In genomic region chr10:110263164-110263563, GRCh38 we compare ENCODE assay signal across 30 cellular contexts. TPM values are rescaled to one million over a fixed set of nuclear protein-coding genes. Genes with fewer than 3 reads are reported as not detected.
DNase-seq lines count a peak whose midpoint lies in the region; ATAC-seq, FAIRE-seq and TF ChIP-seq lines count a peak whose summit lies in the region.
"Had no signal": no experiment of that assay in that cellular context is flagged by ENCODE, and none has a peak within 500 bp of the region (broad histone marks: within the 10 kb centered on the region; RNA-seq: fewer than 3 reads in every experiment).

No MANE protein-coding gene starts in this region.

- no peak overlapping the region for H3K27ac Mint-ChIP-seq in activated T-cell treated with anti-CD3 and anti-CD28 coated beads, Interleukin-2, amount 50 U/mL, for 24 hours
- no peak overlapping the region for H3K27ac Mint-ChIP-seq in activated naive CD4-positive, alpha-beta T cell treated with anti-CD3 and anti-CD28 coated beads, Interleukin-2, amount 50 U/mL, for 72 hours
- H3K27ac Mint-ChIP-seq: activated naive CD4-positive, alpha-beta T cell treated with anti-CD3 and anti-CD28 coated beads for 36 hours; activated T-helper 1 cell treated with anti-CD3 and anti-CD28 coated beads, Interleukin-12 subunit alpha, Interleukin-12 subunit beta, Interleukin-2, Interleukin-4 antibody, amounts not matched to agents 30 ng/mL and 10 ng/mL and 1 ng/mL, durations not matched to agents 14 hours and 24 hours and 36 hours; nephron progenitor cell; stimulated activated memory B cell treated with anti-CD40 and anti-IgM and Interleukin-4, amounts not matched to agents 10 μg/mL and 1 μg/mL and 100 μg/mL, for 72 hours had no signal

- H3K4me3 Mint-ChIP-seq in activated T-cell treated with anti-CD3 and anti-CD28 coated beads, Interleukin-2, amount 50 U/mL, for 24 hours: no peak overlapping the region
- H3K4me3 Mint-ChIP-seq: activated naive CD4-positive, alpha-beta T cell treated with anti-CD3 and anti-CD28 coated beads for 36 hours; activated T-helper 1 cell treated with anti-CD3 and anti-CD28 coated beads, Interleukin-12 subunit alpha, Interleukin-12 subunit beta, Interleukin-2, Interleukin-4 antibody, amounts not matched to agents 30 ng/mL and 10 ng/mL and 1 ng/mL, durations not matched to agents 14 hours and 24 hours and 36 hours; nephron progenitor cell; stimulated activated memory B cell treated with anti-CD40 and anti-IgM and Interleukin-4, amounts not matched to agents 10 μg/mL and 1 μg/mL and 100 μg/mL, for 72 hours had no signal

- no peaks in the 10 kb centered on the region for H3K27me3 Mint-ChIP-seq in activated T-cell treated with anti-CD3 and anti-CD28 coated beads, Interleukin-2, amount 50 U/mL, for 24 hours
- H3K27me3 Mint-ChIP-seq: stimulated activated memory B cell treated with anti-CD40 and anti-IgM and Interleukin-4, amounts not matched to agents 10 μg/mL and 1 μg/mL and 100 μg/mL, for 72 hours had no signal

- DNase-seq in left ventricle myocardium superior (no peak), Right ventricle myocardium superior (no peak), right atrium auricular region (ENCODE audit: low spot score) (no peak), skeletal muscle cell (ENCODE audit: low read depth) (peak; percentile 17), D721Med (ENCODE audit: insufficient read length, low spot score) (no peak)
- no peak for DNase-seq in activated T-cell treated with anti-CD3 and anti-CD28 coated beads, Interleukin-2, amount 50 U/mL, for 24 hours
- no peak for DNase-seq in activated naive CD4-positive, alpha-beta T cell treated with anti-CD3 and anti-CD28 coated beads, Interleukin-2, amount 50 U/mL, for 72 hours (ENCODE audit: low spot score in 2 of 2)
- DNase-seq: activated CD4-positive, alpha-beta T cell treated with anti-CD3 and anti-CD28 coated beads, Interleukin-2, amount 50 U/mL, for 48 hours; activated CD4-positive, CD25-positive, alpha-beta regulatory T cell; activated naive CD4-positive, alpha-beta T cell treated with anti-CD3 and anti-CD28 coated beads for 36 hours; amniotic stem cell; dermis blood vessel endothelial cell; DMS53; lower lobe of right lung; mucosa of descending colon; NCI-H1092 treated with DMSO at 0.1 percent for 48 hours; NCI-H187; NCI-H69; nephron progenitor cell; ovary; Peyer's patch; stimulated activated CD4-positive, alpha-beta T cell treated with anti-CD3 and anti-CD28 coated beads, Interleukin-4, amount 100 ng/mL, for 24 hours had no signal

- no peaks in the 10 kb centered on the region for H3K9me3 ChIP-seq in right atrium auricular region
- H3K9me3 ChIP-seq: BLaER1, lower lobe of right lung, mucosa of descending colon, ovary, Peyer's patch, suprapubic skin had no signal

- FAIRE-seq in D721Med (lab: Jason Lieb, UNC): no peak
- FAIRE-seq: endometrium, G401.6, islet of Langerhans had no signal

- H3K36me3 ChIP-seq in right atrium auricular region: no peaks in the 10 kb centered on the region
- H3K36me3 ChIP-seq: BLaER1, lower lobe of right lung, ovary, Peyer's patch, suprapubic skin had no signal

- peaks cover 0 to 67% of the 10 kb centered on the region in 2 donors for H3K4me1 ChIP-seq in right atrium auricular region
- H3K4me1 ChIP-seq: Peyer's patch had no signal

- no peaks in the 10 kb centered on the region for H3K9me3 Mint-ChIP-seq in activated T-cell treated with anti-CD3 and anti-CD28 coated beads, Interleukin-2, amount 50 U/mL, for 24 hours
- no peaks in the 10 kb centered on the region for H3K9me3 Mint-ChIP-seq in activated naive CD4-positive, alpha-beta T cell treated with anti-CD3 and anti-CD28 coated beads, Interleukin-2, amount 50 U/mL, for 72 hours
- H3K9me3 Mint-ChIP-seq: activated naive CD4-positive, alpha-beta T cell treated with anti-CD3 and anti-CD28 coated beads for 36 hours; activated T-helper 1 cell treated with anti-CD3 and anti-CD28 coated beads, Interleukin-12 subunit alpha, Interleukin-12 subunit beta, Interleukin-2, Interleukin-4 antibody, amounts not matched to agents 30 ng/mL and 10 ng/mL and 1 ng/mL, durations not matched to agents 14 hours and 24 hours and 36 hours; nephron progenitor cell; stimulated activated memory B cell treated with anti-CD40 and anti-IgM and Interleukin-4, amounts not matched to agents 10 μg/mL and 1 μg/mL and 100 μg/mL, for 72 hours had no signal

- H3K27ac ChIP-seq in right atrium auricular region: peak overlapping the region; percentile 63 to 76
- H3K27ac ChIP-seq: BLaER1, lower lobe of right lung, ovary, suprapubic skin had no signal

- intact Hi-C loops in left ventricle myocardium superior (cut with micrococcal nuclease) (no loop called here), Right ventricle myocardium superior (cut with DNase I) (no loop called here)

- peak; percentile 17 for ATAC-seq in left ventricle myocardium superior
- ATAC-seq in Right ventricle myocardium superior (ENCODE audit: poor library complexity): no peak
- no peak for ATAC-seq in HG03439 (IDR thresholded peaks at IDR 0.05; ENCODE audit: unreplicated experiment)
- no peak for ATAC-seq in activated naive CD4-positive, alpha-beta T cell treated with anti-CD3 and anti-CD28 coated beads, Interleukin-2, amount 50 U/mL, for 72 hours
- ATAC-seq: mucosa of descending colon; stimulated activated memory B cell treated with anti-CD40 and anti-IgM and Interleukin-4, amounts not matched to agents 10 μg/mL and 1 μg/mL and 100 μg/mL, for 72 hours had no signal

- no peaks in the 10 kb centered on the region for H3K27me3 ChIP-seq in right atrium auricular region
- H3K27me3 ChIP-seq: BLaER1, ovary, Peyer's patch, suprapubic skin had no signal

- no peak for TF ChIP-seq CTCF in right atrium auricular region (IDR thresholded peaks at IDR 0.05)
- TF ChIP-seq CTCF in D721Med (IDR thresholded peaks at IDR 0.05; ENCODE audit: insufficient read depth, missing control alignments): no peak

- H3K4me3 ChIP-seq in right atrium auricular region (no peak overlapping the region), skeletal muscle cell (ENCODE audit: low read depth, low read length) (no peak overlapping the region)
- H3K4me3 ChIP-seq: BLaER1, lower lobe of right lung, mucosa of descending colon, ovary, Peyer's patch, suprapubic skin had no signal

- peaks cover 2% of the 10 kb centered on the region for H3K36me3 Mint-ChIP-seq in activated T-cell treated with anti-CD3 and anti-CD28 coated beads, Interleukin-2, amount 50 U/mL, for 24 hours (ENCODE audit: low read depth)
- H3K36me3 Mint-ChIP-seq in activated naive CD4-positive, alpha-beta T cell treated with anti-CD3 and anti-CD28 coated beads, Interleukin-2, amount 50 U/mL, for 72 hours: no peaks in the 10 kb centered on the region
- H3K36me3 Mint-ChIP-seq: stimulated activated memory B cell treated with anti-CD40 and anti-IgM and Interleukin-4, amounts not matched to agents 10 μg/mL and 1 μg/mL and 100 μg/mL, for 72 hours had no signal

- H3K4me1 Mint-ChIP-seq in activated T-cell treated with anti-CD3 and anti-CD28 coated beads, Interleukin-2, amount 50 U/mL, for 24 hours (ENCODE audit: low read depth): peaks cover 13% of the 10 kb centered on the region
- H3K4me1 Mint-ChIP-seq: nephron progenitor cell had no signal

RNA-seq across cellular contexts. Expression of gene SMNDC1, which starts 41.6 kb away (rescaled TPM):
- total RNA-seq in left ventricle myocardium superior (24.0 TPM), Right ventricle myocardium superior (25.0 TPM), right atrium auricular region (1 to 10 TPM; 5.0 to 5.9 TPM)
- total RNA-seq in activated naive CD4-positive, alpha-beta T cell treated with anti-CD3 and anti-CD28 coated beads, Interleukin-2, amount 50 U/mL, for 72 hours: 10 to 100 TPM; 37.9 to 65.1 TPM

RNA-seq across cellular contexts. Expression of gene MXI1, which starts 55.8 kb away (rescaled TPM):
- total RNA-seq in left ventricle myocardium superior (79.8 TPM), Right ventricle myocardium superior (75.2 TPM), right atrium auricular region (10 to 100 TPM; 50.8 to 78.8 TPM)
- total RNA-seq in activated naive CD4-positive, alpha-beta T cell treated with anti-CD3 and anti-CD28 coated beads, Interleukin-2, amount 50 U/mL, for 72 hours: 10 to 100 TPM; 16.2 to 69.6 TPM
